Comparison of ENCODE assay signal across 18 cellular contexts in the genomic region with DNA sequence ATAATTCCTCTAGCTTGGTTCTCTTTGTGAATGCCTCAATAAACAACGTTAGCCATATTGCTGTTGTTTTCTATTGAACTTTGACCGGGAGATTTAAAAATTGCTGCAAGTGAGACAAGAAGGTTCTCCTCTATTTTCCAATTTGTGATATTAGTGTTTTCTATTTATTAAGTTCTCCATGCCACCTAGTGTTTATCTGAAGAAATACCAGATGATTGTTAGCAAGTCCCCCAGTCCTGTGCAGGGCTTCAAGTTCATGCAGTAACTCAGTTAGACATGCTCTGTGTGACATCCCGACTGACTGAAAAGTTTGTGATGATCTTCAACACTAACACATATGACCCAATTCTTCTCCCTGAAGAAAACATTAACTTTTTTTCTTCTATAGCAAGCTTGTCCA. TPM values are rescaled to one million over a fixed set of nuclear protein-coding genes. Genes with fewer than 3 reads are reported as not detected.
A peak's percentile ranks its signal among the peaks of the same experiment; 100 is the strongest.
DNase-seq lines count a peak whose midpoint lies in the region; ATAC-seq, FAIRE-seq and TF ChIP-seq lines count a peak whose summit lies in the region.
"Had no signal": no experiment of that assay in that cellular context is flagged by ENCODE, and none has a peak within 500 bp of the region (broad histone marks: within the 10 kb centered on the region; RNA-seq: fewer than 3 reads in every experiment).

No MANE protein-coding gene starts in this region.

- H3K4me3 ChIP-seq in A549 (no peak overlapping the region), gastrocnemius medialis (no peak overlapping the region)
- H3K4me3 ChIP-seq: coronary artery, skin epidermis had no signal

- CTCF ChIA-PET in A549 (lab: Yijun Ruan, JAX), result interaction anchor here (0.5 to 1.6 kb wide), 3 partner anchors 20 to 503 kb away, joined by 3 to 7 read pairs (median 5); no protein-coding TSS in a partner anchor
- CTCF ChIA-PET in RWPE1 (lab: Yijun Ruan, JAX), result interaction anchor here (0.6 to 1.6 kb wide), 2 partner anchors 203 to 1455 kb away, joined by 3 to 5 read pairs; no protein-coding TSS in a partner anchor

- H3K36me3 Mint-ChIP-seq in effector memory CD8-positive, alpha-beta T cell (ENCODE audit: insufficient read depth), result no peaks in the 10 kb centered on the region
- no peaks in the 10 kb centered on the region for H3K36me3 Mint-ChIP-seq in T-helper 2 cell treated with Interferon-gamma antibody and Interleukin-4, amounts not matched to agents 5 μg/mL and 100 μg/mL, for 36 hours (ENCODE audit: low read depth)

- TF ChIP-seq RAD21 in A549 (conservative IDR thresholded peaks at IDR 0.05 in 1 of 2, IDR thresholded peaks at IDR 0.05 in 1 of 2), result peak in 1 of 2 experiments; percentile 5; a peak in 1 of 5 replicates

- TF ChIP-seq CTCF in A549 (IDR thresholded peaks at IDR 0.05) (no peak), RWPE1 (conservative IDR thresholded peaks at IDR 0.05; ENCODE audit: low read depth) (no peak; the same call in 1 of the 2 replicates), gastrocnemius medialis (IDR thresholded peaks at IDR 0.05 in 4 of 5, conservative IDR thresholded peaks at IDR 0.05 in 1 of 5) (no peak)

- in situ Hi-C loops in gastrocnemius medialis (cut with MboI; ENCODE audit: low sequenced_read_pairs in 4 of 4), result no loop called here

- peaks cover 0 to 9% of the 10 kb centered on the region in 2 donors for H3K27me3 Mint-ChIP-seq in effector memory CD8-positive, alpha-beta T cell
- H3K27me3 Mint-ChIP-seq in T-helper 2 cell treated with Interferon-gamma antibody and Interleukin-4, amounts not matched to agents 5 μg/mL and 100 μg/mL, for 36 hours (ENCODE audit: low read depth), result no peaks in the 10 kb centered on the region
- H3K27me3 Mint-ChIP-seq: CD4-positive, alpha-beta T cell had no signal

- H3K9me3 ChIP-seq in A549 (0 out of 3 replicates have a peak, but pooled peaks cover 2% of the 10 kb centered on the region), gastrocnemius medialis (peaks cover 0 to 10% (median 0%) of the 10 kb centered on the region in 3 donors)

- DNase-seq in A549 (ENCODE audit: low read depth in 1 of 2, low spot score in 1 of 2) (peak; percentile 2), DMS53 treated with DMSO at 0.1 percent for 48 hours (lab: John Stamatoyannopoulos, UW; ENCODE audit: unreplicated experiment) (peak; percentile 3), RWPE1 (ENCODE audit: low spot score) (peak; percentile 15), iris pigment epithelial cell (ENCODE audit: low read depth) (peak; percentile 14), glomerular visceral epithelial cell (ENCODE audit: extremely low spot score) (no peak), gastrocnemius medialis (no peak)
- DNase-seq in effector memory CD8-positive, alpha-beta T cell, result no peak
- no peak for DNase-seq in T-helper 2 cell treated with Interferon-gamma antibody and Interleukin-4, amounts not matched to agents 5 μg/mL and 100 μg/mL, for 36 hours (ENCODE audit: low spot score)
- DNase-seq: activated T-cell treated with anti-CD3 and anti-CD28 coated beads for 4 hours; CD4-positive, alpha-beta T cell; foreskin melanocyte; naive B cell; substantia nigra had no signal

- TF ChIP-seq POLR2A in A549 (IDR thresholded peaks at IDR 0.05; ENCODE audit: low read length) (no peak), gastrocnemius medialis (IDR thresholded peaks at IDR 0.05) (no peak)

- H3K27ac Mint-ChIP-seq in effector memory CD8-positive, alpha-beta T cell, result no peak overlapping the region
- no peak overlapping the region for H3K27ac Mint-ChIP-seq in T-helper 2 cell treated with Interferon-gamma antibody and Interleukin-4, amounts not matched to agents 5 μg/mL and 100 μg/mL, for 36 hours
- H3K27ac Mint-ChIP-seq: CD4-positive, alpha-beta T cell; naive B cell; WTC11 had no signal

- H3K4me1 ChIP-seq in A549 (no peaks in the 10 kb centered on the region), gastrocnemius medialis (no peaks in the 10 kb centered on the region)

- H3K4me3 Mint-ChIP-seq in effector memory CD8-positive, alpha-beta T cell, result no peak overlapping the region
- no peak overlapping the region for H3K4me3 Mint-ChIP-seq in T-helper 2 cell treated with Interferon-gamma antibody and Interleukin-4, amounts not matched to agents 5 μg/mL and 100 μg/mL, for 36 hours
- H3K4me3 Mint-ChIP-seq: CD4-positive, alpha-beta T cell; WTC11 had no signal

- no peak for FAIRE-seq in A549 (lab: Jason Lieb, UNC)

- H3K4me1 Mint-ChIP-seq in effector memory CD8-positive, alpha-beta T cell (ENCODE audit: low read depth in 2 of 2), result no peaks in the 10 kb centered on the region
- no peaks in the 10 kb centered on the region for H3K4me1 Mint-ChIP-seq in T-helper 2 cell treated with Interferon-gamma antibody and Interleukin-4, amounts not matched to agents 5 μg/mL and 100 μg/mL, for 36 hours (ENCODE audit: low read depth)
- H3K4me1 Mint-ChIP-seq: naive B cell had no signal

- H3K4me2 ChIP-seq in A549, result no peak overlapping the region

- no peak for TF ChIP-seq EP300 in A549 (IDR thresholded peaks at IDR 0.05)

- 0% methylated on average over 3 of the region's 3 CpGs for WGBS in A549 (ENCODE audit: missing lambda C conversion rate)

- H3K36me3 ChIP-seq in gastrocnemius medialis, result no peaks in the 10 kb centered on the region

- POLR2A ChIA-PET in A549 (lab: Yijun Ruan, JAX), result no interaction called here
- POLR2A ChIA-PET in RWPE1 (lab: Yijun Ruan, JAX; ENCODE audit: low non-redundant PET), result no interaction called here

- intact Hi-C loops in gastrocnemius medialis (cut with DNase I; ENCODE audit: low total_unique reads), result no loop called here

- no peak for ATAC-seq in A549
- no peak for ATAC-seq in effector memory CD8-positive, alpha-beta T cell (replicated peaks)
- ATAC-seq in gastrocnemius medialis, result no peak

- H3K27ac ChIP-seq in A549 (no peak overlapping the region), RWPE1 (no peak overlapping the region), gastrocnemius medialis (no peak overlapping the region)
- H3K27ac ChIP-seq: coronary artery, skin epidermis had no signal

- no peaks in the 10 kb centered on the region for H3K9me3 Mint-ChIP-seq in effector memory CD8-positive, alpha-beta T cell
- H3K9me3 Mint-ChIP-seq in T-helper 2 cell treated with Interferon-gamma antibody and Interleukin-4, amounts not matched to agents 5 μg/mL and 100 μg/mL, for 36 hours, result peaks cover 6% of the 10 kb centered on the region

- no peaks in the 10 kb centered on the region for H3K27me3 ChIP-seq in gastrocnemius medialis

TF ChIP-seq in A549, 52 proteins besides CTCF, POLR2A, EP300 and RAD21:
- no peak for TF ChIP-seq KDM1A (IDR thresholded peaks at IDR 0.05; ENCODE audit: low read depth)
- TF ChIP-seq HOXB13 (CRISPR knock-in tag; IDR thresholded peaks at IDR 0.05; ENCODE audit: low read depth), result no peak
- no peak for TF ChIP-seq PHF8 (IDR thresholded peaks at IDR 0.05; ENCODE audit: borderline replicate concordance, low read depth)
- no peak for TF ChIP-seq ZC3H11A (IDR thresholded peaks at IDR 0.05)
- TF ChIP-seq CBX8 (IDR thresholded peaks at IDR 0.05), result no peak
- no peak for TF ChIP-seq MAZ (IDR thresholded peaks at IDR 0.05; ENCODE audit: borderline replicate concordance, low read depth, low read length)
- no peak for TF ChIP-seq ZNF302 (CRISPR knock-in tag; IDR thresholded peaks at IDR 0.05)
- TF ChIP-seq, protein P1, sequence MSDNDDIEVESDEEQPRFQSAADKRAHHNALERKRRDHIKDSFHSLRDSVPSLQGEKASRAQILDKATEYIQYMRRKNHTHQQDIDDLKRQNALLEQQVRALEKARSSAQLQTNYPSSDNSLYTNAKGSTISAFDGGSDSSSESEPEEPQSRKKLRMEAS (IDR thresholded peaks at IDR 0.05), result no peak
- TF ChIP-seq NFE2L2 (conservative IDR thresholded peaks at IDR 0.05; ENCODE audit: low read length), result no peak
- TF ChIP-seq, protein P2, sequence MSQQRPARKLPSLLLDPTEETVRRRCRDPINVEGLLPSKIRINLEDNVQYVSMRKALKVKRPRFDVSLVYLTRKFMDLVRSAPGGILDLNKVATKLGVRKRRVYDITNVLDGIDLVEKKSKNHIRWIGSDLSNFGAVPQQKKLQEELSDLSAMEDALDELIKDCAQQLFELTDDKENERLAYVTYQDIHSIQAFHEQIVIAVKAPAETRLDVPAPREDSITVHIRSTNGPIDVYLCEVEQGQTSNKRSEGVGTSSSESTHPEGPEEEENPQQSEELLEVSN (IDR thresholded peaks at IDR 0.05; ENCODE audit: borderline replicate concordance, low read depth), result no peak

RNA-seq across cellular contexts. Expression of a gene that starts 31.5 kb away (rescaled TPM):
- not detected in 2 replicates for polyA plus RNA-seq in A549 (2011; rRNA removed)
- polyA plus RNA-seq in A549 (2012; cell fraction: cytosol; rRNA removed), result not detected in 2 replicates
- not detected in 2 replicates for polyA plus RNA-seq in A549 (2012; cell fraction: nucleus; rRNA removed)
- polyA plus RNA-seq in A549 (2017; fragmentation: RNase III; extraction: RNeasy Plus Mini Kit Qiagen cat#74134 plus additional on column Dnase treatment), result not detected in 3 replicates
- not detected in 2 replicates for polyA minus RNA-seq in A549 (2011; rRNA and poly(A)+ RNA removed)
- total RNA-seq in gastrocnemius medialis, result not detected
- total RNA-seq: CD4-positive, alpha-beta T cell; kidney epithelial cell; NCI-H460; WTC11 had no signal

Comparison
In these comparisons a context has a peak if more than half of its experiments do, and no peak if none do; other contexts are left out.
1. DNase-seq: peak in A549 (2 of 2), DMS53 treated with DMSO at 0.1 percent for 48 hours (single experiment), RWPE1 (single experiment) and iris pigment epithelial cell (single experiment); none in glomerular visceral epithelial cell (single experiment), effector memory CD8-positive, alpha-beta T cell (0 of 3), gastrocnemius medialis (0 of 2) and T-helper 2 cell treated with Interferon-gamma antibody and Interleukin-4, amounts not matched to agents 5 μg/mL and 100 μg/mL, for 36 hours (single experiment).